In the genomic region with DNA sequence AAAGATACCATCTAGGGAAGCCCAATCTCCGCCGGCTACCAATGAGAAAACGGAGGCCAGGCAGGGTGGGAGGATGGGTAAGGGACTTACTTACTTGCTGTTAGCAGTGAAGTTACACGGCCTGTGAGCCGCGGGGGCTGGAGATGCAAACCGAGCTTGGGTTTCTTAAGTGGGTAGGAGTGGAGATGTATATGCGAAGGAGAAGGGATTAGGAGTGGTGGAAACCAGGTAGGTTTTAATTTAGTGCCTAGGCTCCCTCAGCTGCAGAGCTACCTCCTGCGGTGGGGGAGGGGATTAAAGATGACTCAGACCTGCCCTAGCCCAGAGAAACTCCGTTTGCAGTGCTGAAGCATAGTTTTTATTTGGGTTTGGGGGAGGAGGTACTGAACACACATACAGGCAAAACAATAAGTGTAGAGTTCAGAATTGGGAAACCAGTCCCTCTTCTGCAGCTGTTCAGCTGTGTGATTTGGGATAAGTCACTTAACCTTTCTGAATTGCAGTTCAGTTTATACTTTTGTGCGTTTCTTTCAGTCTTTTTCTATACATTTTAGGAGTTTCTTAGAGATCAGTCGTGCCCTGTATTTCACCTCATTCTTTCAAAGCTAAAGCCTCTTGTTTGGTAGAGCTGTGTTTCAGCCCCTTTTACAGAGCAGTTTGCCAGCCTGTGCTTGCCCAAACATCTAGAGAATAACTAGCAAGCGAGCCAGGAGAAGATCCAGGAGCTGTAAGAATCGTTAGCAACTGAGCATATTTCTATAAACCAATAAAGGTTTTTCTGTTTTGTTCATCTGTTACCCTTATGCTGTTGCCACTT, we compare ENCODE assay signal across 8 cellular contexts. TPM values are rescaled to one million over a fixed set of nuclear protein-coding genes. Genes with fewer than 3 reads are reported as not detected.
A peak's percentile ranks its signal among the peaks of the same experiment; 100 is the strongest.
DNase-seq lines count a peak whose midpoint lies in the region; ATAC-seq and TF ChIP-seq lines count a peak whose summit lies in the region.

No MANE protein-coding gene starts in this region.

- DNase-seq in ACHN (peak; percentile 61), HAP-1 (ENCODE audit: low spot score in 2 of 2) (peak; percentile 49 to 69), RWPE2 (ENCODE audit: low spot score) (no peak), left ventricle myocardium inferior (peak; percentile 18), gastrocnemius medialis (peak; percentile 52 to 63), retina (no peak), mesenteric fat pad (ENCODE audit: low spot score) (no peak)
- DNase-seq in activated naive CD4-positive, alpha-beta T cell treated with anti-CD3 and anti-CD28 coated beads, Interleukin-2, amount 50 U/mL, for 16 hours = peak; percentile 82

- in situ Hi-C loops in ACHN (cut with HindIII; ENCODE audit: low pct_ligation_motif_present, low pct_unique_long_range_greater_than_20kb, low sequenced_read_pairs) = no loop called here
- in situ Hi-C loops in HAP-1 (cut with MboI; ENCODE audit: low sequenced_read_pairs) = no loop called here
- in situ Hi-C loops in gastrocnemius medialis (cut with MboI; ENCODE audit: low sequenced_read_pairs in 4 of 4) = loop anchor here in 2 of 4 donors (10.0 kb wide), 2 partner anchors 98 to 132 kb away; no protein-coding TSS in a partner anchor

- H3K4me3 ChIP-seq in HAP-1 = peak overlapping the region; percentile 52
- H3K4me3 ChIP-seq in RWPE2 (ENCODE audit: severe bottlenecking) = peak overlapping the region; percentile 52
- peak overlapping the region; percentile 78 for H3K4me3 ChIP-seq in left ventricle myocardium inferior
- peak overlapping the region; percentile 37 to 86 (median 65) for H3K4me3 ChIP-seq in gastrocnemius medialis

- ATAC-seq in RWPE2 (ENCODE audit: low read depth) (peak; percentile 51), gastrocnemius medialis (peak; percentile 63 to 77)

- TF ChIP-seq POLR2A in gastrocnemius medialis (IDR thresholded peaks at IDR 0.05) = no peak

- H3K36me3 ChIP-seq in HAP-1 (replicated peaks) (no peaks in the 10 kb centered on the region), RWPE2 (ENCODE audit: low read depth) (no peaks in the 10 kb centered on the region), left ventricle myocardium inferior (no peaks in the 10 kb centered on the region), gastrocnemius medialis (no peaks in the 10 kb centered on the region)

- H3K27me3 ChIP-seq in HAP-1 (ENCODE audit: low read depth) (no peaks in the 10 kb centered on the region), RWPE2 (ENCODE audit: insufficient read depth, poor library complexity, severe bottlenecking) (no peaks in the 10 kb centered on the region), left ventricle myocardium inferior (ENCODE audit: low read depth) (no peaks in the 10 kb centered on the region), gastrocnemius medialis (no peaks in the 10 kb centered on the region)

- TF ChIP-seq CTCF in RWPE2 (IDR thresholded peaks at IDR 0.05; ENCODE audit: poor library complexity, severe bottlenecking) (no peak), left ventricle myocardium inferior (IDR thresholded peaks at IDR 0.05; ENCODE audit: borderline replicate concordance) (no peak), gastrocnemius medialis (IDR thresholded peaks at IDR 0.05 in 4 of 5, conservative IDR thresholded peaks at IDR 0.05 in 1 of 5) (no peak)

- intact Hi-C loops in left ventricle myocardium inferior (cut with micrococcal nuclease) (no loop called here), gastrocnemius medialis (cut with DNase I; ENCODE audit: low total_unique reads) (loop anchor here (1.0 to 2.0 kb wide), 2 partner anchors 20 to 169 kb away; a partner anchor contains a TSS)

- no peaks in the 10 kb centered on the region for H3K9me3 ChIP-seq in HAP-1
- no peaks in the 10 kb centered on the region for H3K9me3 ChIP-seq in RWPE2 (ENCODE audit: severe bottlenecking)
- H3K9me3 ChIP-seq in left ventricle myocardium inferior (replicated peaks) = no peaks in the 10 kb centered on the region
- no peaks in the 10 kb centered on the region for H3K9me3 ChIP-seq in gastrocnemius medialis

- H3K4me1 ChIP-seq in HAP-1 = peaks cover 34% of the 10 kb centered on the region
- peaks cover 23% of the 10 kb centered on the region for H3K4me1 ChIP-seq in RWPE2 (ENCODE audit: insufficient read depth, poor library complexity, severe bottlenecking)
- H3K4me1 ChIP-seq in left ventricle myocardium inferior = peaks cover 69% of the 10 kb centered on the region
- H3K4me1 ChIP-seq in gastrocnemius medialis = peaks cover 56 to 64% of the 10 kb centered on the region in 2 donors

- H3K27ac ChIP-seq in RWPE2 (ENCODE audit: poor library complexity, severe bottlenecking) (peak overlapping the region; percentile 65), left ventricle myocardium inferior (replicated peaks) (peak overlapping the region; percentile 93), gastrocnemius medialis (peak overlapping the region; percentile 77 to 91 (median 88))

RNA-seq across cellular contexts. Expression of a gene that starts 0.6 kb away (rescaled TPM):
- 43.8 TPM for total RNA-seq in left ventricle myocardium inferior
- 10 to 100 TPM; 31.9 to 76.7 (median 57.0) TPM for total RNA-seq in gastrocnemius medialis
- total RNA-seq in mesenteric fat pad = 37.4 TPM

Comparison
In these comparisons a context has a peak if more than half of its experiments do, and no peak if none do; other contexts are left out.
1. DNase-seq: peak in ACHN (single experiment), HAP-1 (2 of 2), activated naive CD4-positive, alpha-beta T cell treated with anti-CD3 and anti-CD28 coated beads, Interleukin-2, amount 50 U/mL, for 16 hours (single experiment), left ventricle myocardium inferior (single experiment) and gastrocnemius medialis (2 of 2); none in RWPE2 (single experiment), retina (single experiment) and mesenteric fat pad (single experiment).
2. Peak in every context shown above with its lines, with median percentiles within 50 percentile points of each other: H3K4me3 ChIP-seq and H3K27ac ChIP-seq.